ENCODE assay signal across 21 cellular contexts in the genomic region with DNA sequence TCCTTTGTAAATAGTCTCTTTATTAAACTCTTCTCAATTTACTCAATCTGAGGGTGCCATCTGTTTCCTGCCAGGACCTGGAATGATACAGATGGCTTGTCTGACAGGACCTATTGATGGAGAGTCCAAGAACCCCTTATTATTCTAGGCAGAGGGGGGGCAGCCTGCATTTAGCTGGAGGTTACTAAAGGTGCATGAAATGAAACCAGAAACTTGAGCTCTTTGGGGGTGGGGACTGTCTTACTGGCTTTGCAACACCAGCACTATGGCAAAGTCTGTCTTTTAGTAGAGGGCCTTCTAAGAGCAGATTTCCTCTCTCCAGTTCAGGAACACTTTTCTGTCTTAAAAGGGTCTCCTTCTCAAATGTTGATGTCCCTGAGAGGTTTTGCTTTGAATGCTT.
DNase-seq lines count a peak whose midpoint lies in the region; ATAC-seq and TF ChIP-seq lines count a peak whose summit lies in the region.
"Had no signal": no experiment of that assay in that cellular context is flagged by ENCODE, and none has a peak within 500 bp of the region (broad histone marks: within the 10 kb centered on the region; RNA-seq: fewer than 3 reads in every experiment).

No MANE protein-coding gene starts in this region.

- DNase-seq in NCI-H2107 treated with DMSO at 0.1 percent for 48 hours (lab: John Stamatoyannopoulos, UW; ENCODE audit: unreplicated experiment) (peak; percentile 92), WTC11 (ENCODE audit: low spot score) (no peak), neuronal stem cell (ENCODE audit: low spot score) (no peak), KG1 (lab: John Stamatoyannopoulos, UW) (no peak), mesenchymal stem cell (no peak)
- DNase-seq: activated CD8-positive, alpha-beta memory T cell treated with anti-CD3 and anti-CD28 coated beads for 24 hours; activated T-cell treated with anti-CD3 and anti-CD28 coated beads, Interleukin-2, amount 50 U/mL, for 72 hours; heart left ventricle; naive B cell; NCI-H187 treated with DMSO at 0.1 percent for 48 hours; stimulated activated CD4-positive, alpha-beta T cell treated with anti-CD3 and anti-CD28 coated beads, Interleukin-2, amount 100 ng/mL, for 24 hours; stimulated activated naive CD4-positive, alpha-beta T cell treated with Interleukin-2 at 50 U/mL for 16 hours; T-helper 9 cell; tibial artery had no signal

- H3K36me3 Mint-ChIP-seq in WTC11 = no peaks in the 10 kb centered on the region
- H3K36me3 Mint-ChIP-seq: activated naive CD4-positive, alpha-beta T cell treated with anti-CD3 and anti-CD28 coated beads, Interleukin-2, amount 50 U/mL, for 72 hours; naive B cell had no signal

- H2BK5ac ChIP-seq in neuronal stem cell (ENCODE audit: low read length) (no peak overlapping the region), mesenchymal stem cell (ENCODE audit: low read depth, low read length, poor library complexity, severe bottlenecking) (no peak overlapping the region)

- H3K4me3 ChIP-seq in KMS-11 (IDR thresholded peaks at IDR 0.05; ENCODE audit: insufficient read depth, low read depth, low read length) = no peak overlapping the region
- H3K4me3 ChIP-seq in neuronal stem cell (ENCODE audit: low read length in 2 of 2) = no peak overlapping the region
- H3K4me3 ChIP-seq in mesenchymal stem cell (ENCODE audit: insufficient read depth in 1 of 2, low read depth in 1 of 2, low read length in 2 of 2) = no peak overlapping the region
- H3K4me3 ChIP-seq: heart left ventricle, lung, tibial artery had no signal

- H4K91ac ChIP-seq in neuronal stem cell (ENCODE audit: low read depth, low read length, poor library complexity) = no peak overlapping the region
- H4K91ac ChIP-seq in mesenchymal stem cell (ENCODE audit: low read length) = no peak overlapping the region

- H3K18ac ChIP-seq in neuronal stem cell (ENCODE audit: low read length) (no peak overlapping the region), mesenchymal stem cell (ENCODE audit: low read depth in 1 of 2, low read length in 2 of 2) (no peak overlapping the region)

- H3K79me1 ChIP-seq in neuronal stem cell (ENCODE audit: low read depth, low read length) (no peaks in the 10 kb centered on the region), mesenchymal stem cell (replicated peaks; ENCODE audit: low read length, poor library complexity, severe bottlenecking) (no peaks in the 10 kb centered on the region)

- no peaks in the 10 kb centered on the region for H3K27me3 Mint-ChIP-seq in WTC11 (ENCODE audit: low read depth)

- H2BK12ac ChIP-seq in neuronal stem cell (ENCODE audit: low read length) = no peak overlapping the region
- H2BK12ac ChIP-seq in mesenchymal stem cell (ENCODE audit: low read length in 2 of 2) = no peak overlapping the region

- H3K4me3 Mint-ChIP-seq in WTC11 = no peak overlapping the region
- H3K4me3 Mint-ChIP-seq: activated T-cell treated with anti-CD3 and anti-CD28 coated beads, Interleukin-2, amount 50 U/mL, for 72 hours; naive B cell had no signal

- H3K36me3 ChIP-seq in KMS-11 (ENCODE audit: insufficient read depth) (no peaks in the 10 kb centered on the region), neuronal stem cell (replicated peaks in 1 of 2; ENCODE audit: control insufficient read depth in 2 of 2, insufficient read depth in 2 of 2, low read length in 2 of 2) (no peaks in the 10 kb centered on the region), mesenchymal stem cell (ENCODE audit: control insufficient read depth in 1 of 2, insufficient read depth in 2 of 2, low read depth in 1 of 2, low read length in 2 of 2) (no peaks in the 10 kb centered on the region)
- H3K36me3 ChIP-seq: heart left ventricle, tibial artery had no signal

- no peaks in the 10 kb centered on the region for H3K9me3 ChIP-seq in neuronal stem cell (replicated peaks in 1 of 2; ENCODE audit: control insufficient read depth in 2 of 2, insufficient read depth in 1 of 2, low read depth in 1 of 2, low read length in 2 of 2)
- H3K9me3 ChIP-seq in mesenchymal stem cell (ENCODE audit: control insufficient read depth, low read length) = no peaks in the 10 kb centered on the region
- H3K9me3 ChIP-seq: heart left ventricle, tibial artery had no signal

- no peaks in the 10 kb centered on the region for H3K9me3 Mint-ChIP-seq in WTC11
- H3K9me3 Mint-ChIP-seq: activated naive CD4-positive, alpha-beta T cell treated with anti-CD3 and anti-CD28 coated beads, Interleukin-2, amount 50 U/mL, for 72 hours; activated T-cell treated with anti-CD3 and anti-CD28 coated beads, Interleukin-2, amount 50 U/mL, for 72 hours had no signal

- no peak; the same call in none of the 2 replicates for ATAC-seq in WTC11
- ATAC-seq in HG02571 (IDR thresholded peaks at IDR 0.05; ENCODE audit: unreplicated experiment) = no peak
- no peak for ATAC-seq in HG03175 (IDR thresholded peaks at IDR 0.05; ENCODE audit: unreplicated experiment)
- ATAC-seq: activated CD4-positive, CD25-positive, alpha-beta regulatory T cell treated with anti-CD3 and anti-CD28 coated beads, Interleukin-2, amount 50 U/mL, for 24 hours; activated naive CD4-positive, alpha-beta T cell treated with anti-CD3 and anti-CD28 coated beads, Interleukin-2, amount 50 U/mL, for 72 hours; activated T-cell treated with anti-CD3 and anti-CD28 coated beads, Interleukin-2, amount 50 U/mL, for 72 hours; heart left ventricle; SK-N-SH treated with all-trans-retinoic acid at 6 μM for 48 hours had no signal

- CTCF ChIA-PET in WTC11 (lab: Charles Lee) = no interaction called here

- H3K27me3 ChIP-seq in KMS-11 (ENCODE audit: insufficient read depth, low read depth) (no peaks in the 10 kb centered on the region), neuronal stem cell (ENCODE audit: control insufficient read depth in 3 of 3, insufficient read depth in 3 of 3, low read depth in 1 of 3, low read length in 3 of 3) (no peaks in the 10 kb centered on the region), mesenchymal stem cell (ENCODE audit: control insufficient read depth in 1 of 2, insufficient read depth in 1 of 2, low read length in 2 of 2) (peaks cover 0 to 25% of the 10 kb centered on the region in 2 experiments)
- H3K27me3 ChIP-seq: tibial artery had no signal

- POLR2A ChIA-PET in WTC11 (lab: Charles Lee) = no interaction called here

- no peak overlapping the region for H3K23ac ChIP-seq in neuronal stem cell (ENCODE audit: low read depth, low read length, poor library complexity)
- H3K23ac ChIP-seq in mesenchymal stem cell (ENCODE audit: low read length in 2 of 2) = no peak overlapping the region

- H2BK120ac ChIP-seq in neuronal stem cell (ENCODE audit: low read depth, low read length) (no peak overlapping the region), mesenchymal stem cell (ENCODE audit: low read depth, low read length) (no peak overlapping the region)

- H4K8ac ChIP-seq in neuronal stem cell (ENCODE audit: low read depth, low read length) = no peak overlapping the region
- no peak overlapping the region for H4K8ac ChIP-seq in mesenchymal stem cell (ENCODE audit: low read length)

- no peaks in the 10 kb centered on the region for H4K20me1 ChIP-seq in KMS-11 (ENCODE audit: insufficient read depth)

- no peaks in the 10 kb centered on the region for H3K79me2 ChIP-seq in KMS-11 (ENCODE audit: insufficient read depth, low read depth)

- H3K4ac ChIP-seq in neuronal stem cell (ENCODE audit: low read length) (no peak overlapping the region), mesenchymal stem cell (ENCODE audit: low read depth in 1 of 2, low read length in 2 of 2) (no peak overlapping the region)

- H2AK5ac ChIP-seq in neuronal stem cell (ENCODE audit: low read depth, low read length) (no peak overlapping the region), mesenchymal stem cell (ENCODE audit: low read length, severe bottlenecking) (no peak overlapping the region)

- H3K4me1 ChIP-seq in KMS-11 (ENCODE audit: low read depth, poor library complexity, severe bottlenecking) (peaks cover 10% of the 10 kb centered on the region), neuronal stem cell (ENCODE audit: control insufficient read depth in 2 of 2, insufficient read depth in 1 of 2, low read depth in 1 of 2, low read length in 2 of 2) (no peaks in the 10 kb centered on the region), mesenchymal stem cell (ENCODE audit: control insufficient read depth, insufficient read depth, low read depth, low read length) (peaks cover 4% of the 10 kb centered on the region)
- H3K4me1 ChIP-seq: heart left ventricle, tibial artery had no signal

- H3K14ac ChIP-seq in neuronal stem cell (ENCODE audit: low read length) (no peak overlapping the region), mesenchymal stem cell (ENCODE audit: low read length in 2 of 2) (no peak overlapping the region)

- H3K27ac Mint-ChIP-seq in WTC11 = peak overlapping the region; percentile 63; the same call in 1 of the 2 replicates
- H3K27ac Mint-ChIP-seq: activated naive CD4-positive, alpha-beta T cell treated with anti-CD3 and anti-CD28 coated beads, Interleukin-2, amount 50 U/mL, for 72 hours; activated T-cell treated with anti-CD3 and anti-CD28 coated beads, Interleukin-2, amount 50 U/mL, for 72 hours; naive B cell had no signal

- no peak for TF ChIP-seq CTCF in KMS-11 (conservative IDR thresholded peaks at IDR 0.05; ENCODE audit: low read depth, low read length)
- TF ChIP-seq CTCF in WTC11 (IDR thresholded peaks at IDR 0.05) = no peak

- peak overlapping the region; percentile 34 for H2AFZ ChIP-seq in KMS-11 (ENCODE audit: low read depth)
- H2AFZ ChIP-seq in neuronal stem cell (ENCODE audit: low read length) = peak overlapping the region; percentile 49
- H2AFZ ChIP-seq in mesenchymal stem cell (ENCODE audit: low read depth, low read length) = no peak overlapping the region

- H3K4me2 ChIP-seq in KMS-11 (peak overlapping the region; percentile 57), neuronal stem cell (ENCODE audit: insufficient read depth, low read length, poor library complexity, severe bottlenecking) (peak overlapping the region; percentile 18), mesenchymal stem cell (ENCODE audit: low read length, poor library complexity, severe bottlenecking) (no peak overlapping the region)

- H2BK15ac ChIP-seq in neuronal stem cell (ENCODE audit: low read length) = no peak overlapping the region
- H2BK15ac ChIP-seq in mesenchymal stem cell (ENCODE audit: low read depth, poor library complexity, severe bottlenecking) = no peak overlapping the region

- H3K9ac ChIP-seq in KMS-11 = no peak overlapping the region
- no peak overlapping the region for H3K9ac ChIP-seq in neuronal stem cell (ENCODE audit: low read depth, low read length, poor library complexity)
- no peak overlapping the region for H3K9ac ChIP-seq in mesenchymal stem cell (ENCODE audit: low read length)

- peaks cover 17% of the 10 kb centered on the region for H3K4me1 Mint-ChIP-seq in WTC11
- H3K4me1 Mint-ChIP-seq: naive B cell had no signal

- H3K27ac ChIP-seq in KMS-11 (no peak overlapping the region), neuronal stem cell (replicated peaks; ENCODE audit: low read length) (no peak overlapping the region), mesenchymal stem cell (ENCODE audit: low read length, poor library complexity, severe bottlenecking) (no peak overlapping the region)
- H3K27ac ChIP-seq: heart left ventricle, tibial artery had no signal
